In genomic region chr1:217076902-217077301, GRCh38 we compare ENCODE assay signal across 9 cellular contexts.
DNase-seq lines count a peak whose midpoint lies in the region; ATAC-seq and TF ChIP-seq lines count a peak whose summit lies in the region.
"Had no signal": no experiment of that assay in that cellular context is flagged by ENCODE, and none has a peak within 500 bp of the region (broad histone marks: within the 10 kb centered on the region; RNA-seq: fewer than 3 reads in every experiment).

No MANE protein-coding gene starts in this region.

- POLR2A ChIA-PET in PC-3 (lab: Charles Lee; ENCODE audit: unreplicated experiment), result interaction anchor here (0.6 kb wide), 1 partner anchor 642 kb away, joined by 3 read pairs; no protein-coding TSS in a partner anchor
- POLR2A ChIA-PET in activated CD4-positive, alpha-beta T cell treated with anti-CD3 and anti-CD28 coated beads for 36 hours (lab: Charles Lee), result no interaction called here

- WGBS in heart right ventricle, 2 donors, result 29 to 47% methylated on average over 2 of the region's 2 CpGs

- H3K27ac ChIP-seq in PC-3 (ENCODE audit: low read length) (no peak overlapping the region), heart right ventricle (peak overlapping the region in 9 of 10 donors; percentile 5 to 76 (median 43))

- H3K4me1 ChIP-seq in PC-3 (ENCODE audit: insufficient read depth, low read length) (peaks cover 4% of the 10 kb centered on the region; the same call in 1 of the 2 replicates), heart right ventricle (peaks cover 0 to 19% (median 0%) of the 10 kb centered on the region in 9 donors)

- intact Hi-C loops in PC-3 (cut with micrococcal nuclease) (no loop called here), heart right ventricle (cut with DNase I) (loop anchor here in 3 of 10 donors (5.0 to 10.0 kb wide), 2 partner anchors 322 to 325 kb away; no protein-coding TSS in a partner anchor)
- intact Hi-C loops in activated CD4-positive, alpha-beta T cell treated with anti-CD3 and anti-CD28 coated beads for 36 hours (cut with DNase I, micrococcal nuclease), result no loop called here

- no peaks in the 10 kb centered on the region for H3K36me3 Mint-ChIP-seq in activated CD4-positive, alpha-beta T cell treated with anti-CD3 and anti-CD28 coated beads for 36 hours (ENCODE audit: low read depth)

- H3K4me3 ChIP-seq in PC-3 (ENCODE audit: low read length), result no peak overlapping the region
- peak overlapping the region in 8 of 10 donors; percentile 2 to 48 (median 38) for H3K4me3 ChIP-seq in heart right ventricle
- peak overlapping the region; percentile 2 for H3K4me3 ChIP-seq in retinal pigment epithelial cell (ENCODE audit: low read length)

- no peak overlapping the region for H3K4me3 Mint-ChIP-seq in activated CD4-positive, alpha-beta T cell treated with anti-CD3 and anti-CD28 coated beads for 36 hours

- H4K20me1 ChIP-seq in PC-3 (ENCODE audit: low read length), result no peaks in the 10 kb centered on the region

- CTCF ChIA-PET in PC-3 (lab: Charles Lee), result no interaction called here
- CTCF ChIA-PET in activated CD4-positive, alpha-beta T cell treated with anti-CD3 and anti-CD28 coated beads for 36 hours (lab: Charles Lee), result no interaction called here

- no peak overlapping the region for H3K27ac Mint-ChIP-seq in activated CD4-positive, alpha-beta T cell treated with anti-CD3 and anti-CD28 coated beads for 36 hours

- BruUV-seq in PC-3 (replicated peaks; lab: Mats Ljungman, UMichigan), result no TSS peak

- no peak for ATAC-seq in PC-3
- peak in 4 of 8 donors; percentile 21 to 58 (median 42) for ATAC-seq in heart right ventricle
- ATAC-seq in activated CD4-positive, alpha-beta T cell treated with anti-CD3 and anti-CD28 coated beads for 36 hours, result no peak

- H2AFZ ChIP-seq in PC-3 (ENCODE audit: low read length), result no peak overlapping the region

- H3K27me3 Mint-ChIP-seq in activated CD4-positive, alpha-beta T cell treated with anti-CD3 and anti-CD28 coated beads for 36 hours, result no peaks in the 10 kb centered on the region

- H3K79me2 ChIP-seq in PC-3 (ENCODE audit: low read length), result no peaks in the 10 kb centered on the region

- DNase-seq in HCEC 1CT, result peak; percentile 75
- DNase-seq in PC-3, result peak; percentile 34
- no peak for DNase-seq in heart right ventricle
- peak; percentile 92 for DNase-seq in retinal pigment epithelial cell (ENCODE audit: low read depth)
- no peak for DNase-seq in T-helper 1 cell
- no peak for DNase-seq in activated CD4-positive, alpha-beta T cell treated with anti-CD3 and anti-CD28 coated beads for 36 hours
- no peak for DNase-seq in NOMO-1 treated with dmso at 0.1 percent for 144 hours (lab: John Stamatoyannopoulos, UW; ENCODE audit: unreplicated experiment)
- DNase-seq: mesendoderm had no signal

- no peaks in the 10 kb centered on the region for H3K9me3 Mint-ChIP-seq in activated CD4-positive, alpha-beta T cell treated with anti-CD3 and anti-CD28 coated beads for 36 hours (ENCODE audit: low read depth)

- H3K36me3 ChIP-seq in PC-3 (ENCODE audit: low read depth, low read length) (no peaks in the 10 kb centered on the region), heart right ventricle (no peaks in the 10 kb centered on the region)
- H3K36me3 ChIP-seq: tibial nerve had no signal

- H3K4me2 ChIP-seq in PC-3 (ENCODE audit: low read length), result no peak overlapping the region

- no peak overlapping the region for H3K9ac ChIP-seq in PC-3 (ENCODE audit: low read length)

- H3K27me3 ChIP-seq in PC-3 (ENCODE audit: low read length) (no peaks in the 10 kb centered on the region), heart right ventricle (no peaks in the 10 kb centered on the region)
- H3K27me3 ChIP-seq: tibial nerve had no signal

- H3K9me3 ChIP-seq in PC-3 (ENCODE audit: low read length) (no peaks in the 10 kb centered on the region), heart right ventricle (no peaks in the 10 kb centered on the region)
- H3K9me3 ChIP-seq: tibial nerve had no signal

- no peaks in the 10 kb centered on the region for H3F3A ChIP-seq in PC-3 (ENCODE audit: low read length, unreplicated experiment)

- H3K4me1 Mint-ChIP-seq in activated CD4-positive, alpha-beta T cell treated with anti-CD3 and anti-CD28 coated beads for 36 hours, result no peaks in the 10 kb centered on the region

- TF ChIP-seq CTCF in PC-3 (conservative IDR thresholded peaks at IDR 0.05; ENCODE audit: low read depth, low read length) (no peak), heart right ventricle (IDR thresholded peaks at IDR 0.05) (no peak), retinal pigment epithelial cell (conservative IDR thresholded peaks at IDR 0.05; ENCODE audit: low read depth, low read length) (no peak)

- no peaks in the 10 kb centered on the region for H3K9me2 ChIP-seq in PC-3 (replicated peaks; ENCODE audit: low read length)

Comparison
In these comparisons a context has a peak if more than half of its experiments do, and no peak if none do; other contexts are left out.
1. DNase-seq: peak in HCEC 1CT (single experiment), PC-3 (single experiment) and retinal pigment epithelial cell (single experiment); none in heart right ventricle (0 of 2), T-helper 1 cell (0 of 5), activated CD4-positive, alpha-beta T cell treated with anti-CD3 and anti-CD28 coated beads for 36 hours (single experiment) and NOMO-1 treated with dmso at 0.1 percent for 144 hours (single experiment).